In genomic region chr10:75234683-75235374, GRCh38 we compare ENCODE assay signal across 8 cellular contexts. TPM values are rescaled to one million over a fixed set of nuclear protein-coding genes. Genes with fewer than 3 reads are reported as not detected.
DNase-seq lines count a peak whose midpoint lies in the region; TF ChIP-seq lines count a peak whose summit lies in the region.

No MANE protein-coding gene starts in this region.

- no peaks in the 10 kb centered on the region for H4K20me1 ChIP-seq in H9 (ENCODE audit: control insufficient read depth, insufficient read depth, insufficient read length)

- H3K27me3 ChIP-seq in H9 (ENCODE audit: insufficient read depth, low read length) (no peaks in the 10 kb centered on the region), kidney epithelial cell (ENCODE audit: control insufficient read depth, insufficient read depth, low read length) (no peaks in the 10 kb centered on the region)

- no peak overlapping the region for H2BK120ac ChIP-seq in H9 (ENCODE audit: low read depth, low read length, poor library complexity, severe bottlenecking)

- no peak overlapping the region for H3K9ac ChIP-seq in H9 (ENCODE audit: extremely low read depth, insufficient read length, low read length)

- H3K4me1 Mint-ChIP-seq in H9 = peaks cover 18% of the 10 kb centered on the region in 2 experiments
- H3K4me1 Mint-ChIP-seq in MCF 10A (ENCODE audit: insufficient read depth, unreplicated experiment) = peaks cover 31% of the 10 kb centered on the region

- peaks cover 28 to 35% (median 31%) of the 10 kb centered on the region in 3 experiments for H3K36me3 Mint-ChIP-seq in H9 (ENCODE audit: insufficient read depth in 1 of 3, low read depth in 3 of 3)
- H3K36me3 Mint-ChIP-seq in MCF 10A (ENCODE audit: insufficient read depth, unreplicated experiment) = peaks cover 44% of the 10 kb centered on the region

- no CpG with 5 or more reads among the region's 62 CpGs for WGBS in H9 (ENCODE audit: extremely low coverage, insufficient read length, low lambda C conversion rate)

- BruUV-seq in MCF 10A (replicated peaks; lab: Mats Ljungman, UMichigan) = no TSS peak

- H4K5ac ChIP-seq in H9 (ENCODE audit: insufficient read length, low read depth, low read length) = no peak overlapping the region

- H3K56ac ChIP-seq in H9 (ENCODE audit: insufficient read length, low read depth, low read length) = no peak overlapping the region

- H2AK5ac ChIP-seq in H9 (ENCODE audit: insufficient read length, low read length) = no peak overlapping the region

- no peak overlapping the region for H2AFZ ChIP-seq in H9 (ENCODE audit: low read length)

- no peak overlapping the region for H3K23ac ChIP-seq in H9 (ENCODE audit: insufficient read length, low read depth, low read length)

- H4K91ac ChIP-seq in H9 (ENCODE audit: insufficient read length, low read depth, low read length) = no peak overlapping the region

- peaks cover 17% of the 10 kb centered on the region for H3K23me2 ChIP-seq in H9 (ENCODE audit: insufficient read length, low read depth, low read length, poor library complexity, severe bottlenecking)

- no peak overlapping the region for H3K18ac ChIP-seq in H9 (ENCODE audit: insufficient read length, low read depth, low read length)

- no peak overlapping the region for H4K8ac ChIP-seq in H9 (replicated peaks; ENCODE audit: insufficient read length, low read depth, low read length)

- CTCF ChIA-PET in MCF 10A (lab: Yijun Ruan, JAX) = interaction anchor here (0.6 to 8.1 kb wide), 12 partner anchors 8 to 213 kb away, joined by 4 to 209 read pairs (median 5); partner anchors contain the start of gene VDAC2

- H3K79me1 ChIP-seq in H9 (ENCODE audit: insufficient read depth, low read depth, low read length, poor library complexity, severe bottlenecking) = no peaks in the 10 kb centered on the region

- H3K4me2 ChIP-seq in H9 (ENCODE audit: insufficient read depth, insufficient read length, low read length) = peak overlapping the region; percentile 58

- H2BK15ac ChIP-seq in H9 (ENCODE audit: low read depth, low read length) = no peak overlapping the region

- no peak overlapping the region for H3K27ac ChIP-seq in H9 (ENCODE audit: insufficient read length, low read depth, low read length)

- no peak overlapping the region for H2BK12ac ChIP-seq in H9 (ENCODE audit: insufficient read length, low read depth, low read length)

- H3K4me3 Mint-ChIP-seq in H9 (peak overlapping the region; percentile 70 to 78), MCF 10A (ENCODE audit: unreplicated experiment) (peak overlapping the region; percentile 76)

- no peaks in the 10 kb centered on the region for H3K9me3 Mint-ChIP-seq in H9
- no peaks in the 10 kb centered on the region for H3K9me3 Mint-ChIP-seq in MCF 10A (ENCODE audit: unreplicated experiment)

- H3K27ac Mint-ChIP-seq in H9 (no peak overlapping the region), MCF 10A (ENCODE audit: low read depth, unreplicated experiment) (no peak overlapping the region)

- peak overlapping the region; percentile 53 for H3K4me3 ChIP-seq in kidney epithelial cell (ENCODE audit: low read depth, low read length)

- no peak overlapping the region for H3T11ph ChIP-seq in H9 (ENCODE audit: low read length)

- H2BK20ac ChIP-seq in H9 (ENCODE audit: low read depth, low read length, poor library complexity, severe bottlenecking) = no peak overlapping the region

- no peaks in the 10 kb centered on the region; the same call in 1 of the 2 replicates for H3K4me1 ChIP-seq in H9 (ENCODE audit: insufficient read depth, low read length)

- H3K79me2 ChIP-seq in H9 (ENCODE audit: insufficient read depth, low read length) = no peaks in the 10 kb centered on the region

- no peaks in the 10 kb centered on the region for H3K9me3 ChIP-seq in H9 (ENCODE audit: control insufficient read depth, low read depth, low read length)

- POLR2A ChIA-PET in MCF 10A (lab: Yijun Ruan, JAX) = interaction anchor here (0.6 to 15.1 kb wide), 16 partner anchors 11 to 1304 kb away, joined by 3 to 615 read pairs (median 8); partner anchors contain the start of genes SAMD8, VDAC2 and ZNF503

- H3K27me3 Mint-ChIP-seq in H9 (ENCODE audit: low read depth) = no peaks in the 10 kb centered on the region
- no peaks in the 10 kb centered on the region for H3K27me3 Mint-ChIP-seq in MCF 10A (ENCODE audit: insufficient read depth, unreplicated experiment)

- intact Hi-C loops in MCF 10A (cut with micrococcal nuclease) = loop anchor here (1.0 to 5.0 kb wide), 3 partner anchors 43 to 218 kb away; no protein-coding TSS in a partner anchor

- no peak overlapping the region for H3K4ac ChIP-seq in H9 (ENCODE audit: low read depth, low read length)

- TF ChIP-seq CTCF in GM10266 (IDR thresholded peaks at IDR 0.05; ENCODE audit: control insufficient read depth, insufficient read depth, low read depth, missing control alignments) (peak; percentile 28), H9 (conservative IDR thresholded peaks at IDR 0.05) (peak; percentile 34; the same call in 1 of the 3 replicates), MCF 10A (IDR thresholded peaks at IDR 0.05; ENCODE audit: unreplicated experiment) (no peak), kidney epithelial cell (IDR thresholded peaks at IDR 0.05; ENCODE audit: insufficient read depth, low read length, poor library complexity, severe bottlenecking) (no peak)

- H2BK5ac ChIP-seq in H9 (ENCODE audit: insufficient read length, low read length) = no peak overlapping the region

- peaks cover 1% of the 10 kb centered on the region for H3K36me3 ChIP-seq in kidney epithelial cell (ENCODE audit: control insufficient read depth, insufficient read depth, low read length)

- DNase-seq in GM10266 (ENCODE audit: extremely low spot score) (peak; percentile 30), H9 (peak; percentile 73), NCI-H510A treated with DMSO at 0.1 percent for 48 hours (lab: John Stamatoyannopoulos, UW) (peak; percentile 73), MCF 10A (ENCODE audit: unreplicated experiment) (no peak), kidney epithelial cell (ENCODE audit: low read depth) (no peak), middle frontal gyrus (ENCODE audit: extremely low spot score, low spot score) (no peak), Ammon's horn (ENCODE audit: low spot score) (no peak)
- DNase-seq in stimulated activated naive CD4-positive, alpha-beta T cell treated with Interleukin-2 at 50 U/mL for 16 hours (lab: John Stamatoyannopoulos, UW) = peak; percentile 53

- H3K14ac ChIP-seq in H9 (ENCODE audit: insufficient read depth, low read length) = no peak overlapping the region

RNA-seq across cellular contexts. Expression of gene COMTD1, which starts 0.9 kb away (rescaled TPM):
- total RNA-seq in H9 (2021) = 28.3 and 29.9 TPM in 2 replicates
- 18.3 and 34.3 TPM in 2 replicates for total RNA-seq in MCF 10A (2022)
- 22.0 and 35.9 TPM in 2 replicates for total RNA-seq in kidney epithelial cell

RNA-seq across cellular contexts. Expression of gene VDAC2, which starts 24.2 kb away (rescaled TPM):
- total RNA-seq in H9 (2021) = 264 and 271 TPM in 2 replicates
- 303 and 310 TPM in 2 replicates for total RNA-seq in MCF 10A (2022)
- total RNA-seq in kidney epithelial cell = 188 and 251 TPM in 2 replicates

Comparison
In these comparisons a context has a peak if more than half of its experiments do, and no peak if none do; other contexts are left out.
1. DNase-seq: peak in GM10266 (single experiment), H9 (single experiment), NCI-H510A treated with DMSO at 0.1 percent for 48 hours (single experiment) and stimulated activated naive CD4-positive, alpha-beta T cell treated with Interleukin-2 at 50 U/mL for 16 hours (single experiment); none in MCF 10A (single experiment), kidney epithelial cell (single experiment), middle frontal gyrus (single experiment) and Ammon's horn (single experiment).
2. CTCF ChIP-seq: peak in GM10266 (single experiment) and H9 (single experiment); none in MCF 10A (single experiment) and kidney epithelial cell (single experiment).